1 cellular context compared by ENCODE assay signal in genomic region chr20:17771206-17772004, GRCh38.
A peak's percentile ranks its signal among the peaks of the same experiment; 100 is the strongest.
TF ChIP-seq lines count a peak whose summit lies in the region.

No MANE protein-coding gene starts in this region.

TF ChIP-seq in HepG2, 621 proteins besides CTCF, POLR2A, EP300 and RAD21 (continued from another document and continues in another):
- TF ChIP-seq, protein P1, sequence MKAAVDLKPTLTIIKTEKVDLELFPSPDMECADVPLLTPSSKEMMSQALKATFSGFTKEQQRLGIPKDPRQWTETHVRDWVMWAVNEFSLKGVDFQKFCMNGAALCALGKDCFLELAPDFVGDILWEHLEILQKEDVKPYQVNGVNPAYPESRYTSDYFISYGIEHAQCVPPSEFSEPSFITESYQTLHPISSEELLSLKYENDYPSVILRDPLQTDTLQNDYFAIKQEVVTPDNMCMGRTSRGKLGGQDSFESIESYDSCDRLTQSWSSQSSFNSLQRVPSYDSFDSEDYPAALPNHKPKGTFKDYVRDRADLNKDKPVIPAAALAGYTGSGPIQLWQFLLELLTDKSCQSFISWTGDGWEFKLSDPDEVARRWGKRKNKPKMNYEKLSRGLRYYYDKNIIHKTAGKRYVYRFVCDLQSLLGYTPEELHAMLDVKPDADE (CRISPR knock-in tag; IDR thresholded peaks at IDR 0.05) = no peak
- no peak for TF ChIP-seq HNRNPUL1 (IDR thresholded peaks at IDR 0.05; ENCODE audit: low read depth, low read length)
- no peak for TF ChIP-seq SCMH1 (CRISPR knock-in tag; IDR thresholded peaks at IDR 0.05; ENCODE audit: borderline replicate concordance)
- TF ChIP-seq ZNF576 (CRISPR knock-in tag; IDR thresholded peaks at IDR 0.05) = 0 out of 2 replicates have a peak, but pooled peaks have one; percentile 52
- no peak for TF ChIP-seq ZNF30 (CRISPR knock-in tag; IDR thresholded peaks at IDR 0.05)
- TF ChIP-seq ZNF550 (CRISPR knock-in tag; IDR thresholded peaks at IDR 0.05; ENCODE audit: borderline replicate concordance) = no peak
- TF ChIP-seq GZF1 (CRISPR knock-in tag; IDR thresholded peaks at IDR 0.05) = 0 out of 2 replicates have a peak, but pooled peaks have one; percentile 36
- TF ChIP-seq, protein P2, sequence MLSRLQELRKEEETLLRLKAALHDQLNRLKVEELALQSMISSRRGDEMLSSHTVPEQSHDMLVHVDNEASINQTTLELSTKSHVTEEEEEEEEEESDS (CRISPR knock-in tag; IDR thresholded peaks at IDR 0.05; ENCODE audit: borderline replicate concordance) = 0 out of 2 replicates have a peak, but pooled peaks have one; percentile 26
- no peak for TF ChIP-seq ZNF546 (CRISPR knock-in tag; conservative IDR thresholded peaks at IDR 0.05)
- TF ChIP-seq ZEB1 (IDR thresholded peaks at IDR 0.05; ENCODE audit: insufficient replicate concordance, low read depth) = no peak
- peak; percentile 64 for TF ChIP-seq SKI (IDR thresholded peaks at IDR 0.05; ENCODE audit: partially characterized antibody)
- TF ChIP-seq HDAC1 (CRISPR knock-in tag; IDR thresholded peaks at IDR 0.05) = peak; percentile 85
- TF ChIP-seq, protein P3, sequence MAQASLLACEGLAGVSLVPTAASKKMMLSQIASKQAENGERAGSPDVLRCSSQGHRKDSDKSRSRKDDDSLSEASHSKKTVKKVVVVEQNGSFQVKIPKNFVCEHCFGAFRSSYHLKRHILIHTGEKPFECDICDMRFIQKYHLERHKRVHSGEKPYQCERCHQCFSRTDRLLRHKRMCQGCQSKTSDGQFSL (CRISPR knock-in tag; IDR thresholded peaks at IDR 0.05) = no peak
- TF ChIP-seq DMAP1 (CRISPR knock-in tag; IDR thresholded peaks at IDR 0.05) = peak; percentile 55; the same call in 1 of the 2 replicates
- TF ChIP-seq ZNF180 (CRISPR knock-in tag; IDR thresholded peaks at IDR 0.05; ENCODE audit: borderline replicate concordance, low read depth) = no peak
- TF ChIP-seq SP1 (IDR thresholded peaks at IDR 0.05) = no peak
- TF ChIP-seq SP1 (CRISPR knock-in tag; IDR thresholded peaks at IDR 0.05) = no peak
- TF ChIP-seq, protein P4, sequence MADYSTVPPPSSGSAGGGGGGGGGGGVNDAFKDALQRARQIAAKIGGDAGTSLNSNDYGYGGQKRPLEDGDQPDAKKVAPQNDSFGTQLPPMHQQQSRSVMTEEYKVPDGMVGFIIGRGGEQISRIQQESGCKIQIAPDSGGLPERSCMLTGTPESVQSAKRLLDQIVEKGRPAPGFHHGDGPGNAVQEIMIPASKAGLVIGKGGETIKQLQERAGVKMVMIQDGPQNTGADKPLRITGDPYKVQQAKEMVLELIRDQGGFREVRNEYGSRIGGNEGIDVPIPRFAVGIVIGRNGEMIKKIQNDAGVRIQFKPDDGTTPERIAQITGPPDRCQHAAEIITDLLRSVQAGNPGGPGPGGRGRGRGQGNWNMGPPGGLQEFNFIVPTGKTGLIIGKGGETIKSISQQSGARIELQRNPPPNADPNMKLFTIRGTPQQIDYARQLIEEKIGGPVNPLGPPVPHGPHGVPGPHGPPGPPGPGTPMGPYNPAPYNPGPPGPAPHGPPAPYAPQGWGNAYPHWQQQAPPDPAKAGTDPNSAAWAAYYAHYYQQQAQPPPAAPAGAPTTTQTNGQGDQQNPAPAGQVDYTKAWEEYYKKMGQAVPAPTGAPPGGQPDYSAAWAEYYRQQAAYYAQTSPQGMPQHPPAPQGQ (CRISPR knock-in tag; IDR thresholded peaks at IDR 0.05; ENCODE audit: borderline replicate concordance) = no peak
- peak; percentile 82 for TF ChIP-seq ZKSCAN8 (CRISPR knock-in tag; IDR thresholded peaks at IDR 0.05; ENCODE audit: borderline replicate concordance)
- no peak for TF ChIP-seq MTA3 (CRISPR knock-in tag; IDR thresholded peaks at IDR 0.05)
- TF ChIP-seq KDM5A (IDR thresholded peaks at IDR 0.05; ENCODE audit: borderline replicate concordance, low read length) = peak; percentile 58; the same call in 1 of the 2 replicates
- no peak; the same call in 1 of the 2 replicates for TF ChIP-seq ZBTB20 (CRISPR knock-in tag; IDR thresholded peaks at IDR 0.05; ENCODE audit: borderline replicate concordance, low read depth)
- TF ChIP-seq REL (CRISPR knock-in tag; conservative IDR thresholded peaks at IDR 0.05) = no peak
- no peak for TF ChIP-seq HMGXB3 (CRISPR knock-in tag; IDR thresholded peaks at IDR 0.05; ENCODE audit: borderline replicate concordance)
- no peak for TF ChIP-seq SMAD1 (CRISPR knock-in tag; IDR thresholded peaks at IDR 0.05; ENCODE audit: borderline replicate concordance, low read depth)
- no peak for TF ChIP-seq ZNF674 (CRISPR knock-in tag; IDR thresholded peaks at IDR 0.05; ENCODE audit: low read depth)
- TF ChIP-seq CEBPB (IDR thresholded peaks at IDR 0.05; ENCODE audit: borderline replicate concordance, low read depth, low read length) = peak; percentile 97
- TF ChIP-seq NBN (conservative IDR thresholded peaks at IDR 0.05) = no peak
- TF ChIP-seq ZNF879 (CRISPR knock-in tag; IDR thresholded peaks at IDR 0.05) = no peak
- peak; percentile 86; the same call in 1 of the 2 replicates for TF ChIP-seq ARNTL (CRISPR knock-in tag; IDR thresholded peaks at IDR 0.05)
- TF ChIP-seq SATB2 (CRISPR knock-in tag; IDR thresholded peaks at IDR 0.05) = no peak
- TF ChIP-seq TBX2 (CRISPR knock-in tag; IDR thresholded peaks at IDR 0.05; ENCODE audit: borderline replicate concordance) = peak; percentile 80
- peak; percentile 69 for TF ChIP-seq THAP11 (CRISPR knock-in tag; IDR thresholded peaks at IDR 0.05)
- no peak; the same call in 1 of the 2 replicates for TF ChIP-seq GATAD1 (CRISPR knock-in tag; IDR thresholded peaks at IDR 0.05)
- TF ChIP-seq ZNF451 (CRISPR knock-in tag; IDR thresholded peaks at IDR 0.05) = no peak
- no peak for TF ChIP-seq DBP (CRISPR knock-in tag; IDR thresholded peaks at IDR 0.05; ENCODE audit: not compliant biosample characterization)
- no peak for TF ChIP-seq MAF1 (CRISPR knock-in tag; IDR thresholded peaks at IDR 0.05; ENCODE audit: borderline replicate concordance)
- peak; percentile 69 for TF ChIP-seq NCOR1 (IDR thresholded peaks at IDR 0.05; ENCODE audit: borderline replicate concordance, low read length)
- no peak for TF ChIP-seq ARNT (IDR thresholded peaks at IDR 0.05)
- TF ChIP-seq NRL (CRISPR knock-in tag; IDR thresholded peaks at IDR 0.05; ENCODE audit: borderline replicate concordance) = no peak; the same call in 1 of the 2 replicates
- peak; percentile 71 for TF ChIP-seq PRDM10 (CRISPR knock-in tag; IDR thresholded peaks at IDR 0.05; ENCODE audit: low read depth)
- no peak for TF ChIP-seq ZNF724P (CRISPR knock-in tag; IDR thresholded peaks at IDR 0.05; ENCODE audit: borderline replicate concordance)
- TF ChIP-seq, protein P5, sequence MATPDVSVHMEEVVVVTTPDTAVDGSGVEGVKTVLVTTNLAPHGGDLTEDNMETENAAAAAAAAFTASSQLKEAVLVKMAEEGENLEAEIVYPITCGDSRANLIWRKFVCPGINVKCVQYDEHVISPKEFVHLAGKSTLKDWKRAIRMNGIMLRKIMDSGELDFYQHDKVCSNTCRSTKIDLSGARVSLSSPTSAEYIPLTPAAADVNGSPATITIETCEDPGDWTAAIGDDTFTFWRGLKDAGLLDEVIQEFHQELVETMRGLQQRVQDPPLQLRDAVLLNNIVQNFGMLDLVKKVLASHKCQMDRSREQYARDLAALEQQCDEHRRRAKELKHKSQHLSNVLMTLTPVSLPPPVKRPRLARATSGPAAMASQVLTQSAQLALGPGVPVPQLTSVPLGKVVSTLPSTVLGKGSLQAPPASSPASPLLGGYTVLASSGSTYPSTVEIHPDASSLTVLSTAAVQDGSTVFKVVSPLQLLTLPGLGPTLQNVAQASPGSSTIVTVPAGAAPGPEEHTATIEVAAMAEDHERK (CRISPR knock-in tag; IDR thresholded peaks at IDR 0.05; ENCODE audit: low read depth) = no peak
- no peak for TF ChIP-seq PHF20 (CRISPR knock-in tag; IDR thresholded peaks at IDR 0.05)
- peak; percentile 2; the same call in 1 of the 2 replicates for TF ChIP-seq GATA4 (IDR thresholded peaks at IDR 0.05; ENCODE audit: borderline replicate concordance, low read depth)
- no peak for TF ChIP-seq EHMT2 (IDR thresholded peaks at IDR 0.05; ENCODE audit: borderline replicate concordance, low read depth, low read length)
- no peak for TF ChIP-seq ZNF567 (CRISPR knock-in tag; IDR thresholded peaks at IDR 0.05; ENCODE audit: borderline replicate concordance)
- TF ChIP-seq, protein P6, sequence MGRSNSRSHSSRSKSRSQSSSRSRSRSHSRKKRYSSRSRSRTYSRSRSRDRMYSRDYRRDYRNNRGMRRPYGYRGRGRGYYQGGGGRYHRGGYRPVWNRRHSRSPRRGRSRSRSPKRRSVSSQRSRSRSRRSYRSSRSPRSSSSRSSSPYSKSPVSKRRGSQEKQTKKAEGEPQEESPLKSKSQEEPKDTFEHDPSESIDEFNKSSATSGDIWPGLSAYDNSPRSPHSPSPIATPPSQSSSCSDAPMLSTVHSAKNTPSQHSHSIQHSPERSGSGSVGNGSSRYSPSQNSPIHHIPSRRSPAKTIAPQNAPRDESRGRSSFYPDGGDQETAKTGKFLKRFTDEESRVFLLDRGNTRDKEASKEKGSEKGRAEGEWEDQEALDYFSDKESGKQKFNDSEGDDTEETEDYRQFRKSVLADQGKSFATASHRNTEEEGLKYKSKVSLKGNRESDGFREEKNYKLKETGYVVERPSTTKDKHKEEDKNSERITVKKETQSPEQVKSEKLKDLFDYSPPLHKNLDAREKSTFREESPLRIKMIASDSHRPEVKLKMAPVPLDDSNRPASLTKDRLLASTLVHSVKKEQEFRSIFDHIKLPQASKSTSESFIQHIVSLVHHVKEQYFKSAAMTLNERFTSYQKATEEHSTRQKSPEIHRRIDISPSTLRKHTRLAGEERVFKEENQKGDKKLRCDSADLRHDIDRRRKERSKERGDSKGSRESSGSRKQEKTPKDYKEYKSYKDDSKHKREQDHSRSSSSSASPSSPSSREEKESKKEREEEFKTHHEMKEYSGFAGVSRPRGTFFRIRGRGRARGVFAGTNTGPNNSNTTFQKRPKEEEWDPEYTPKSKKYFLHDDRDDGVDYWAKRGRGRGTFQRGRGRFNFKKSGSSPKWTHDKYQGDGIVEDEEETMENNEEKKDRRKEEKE (IDR thresholded peaks at IDR 0.05) = no peak
- TF ChIP-seq TCF12 (IDR thresholded peaks at IDR 0.05) = no peak
- peak; percentile 62; the same call in 1 of the 2 replicates for TF ChIP-seq TCF12 (CRISPR knock-in tag; IDR thresholded peaks at IDR 0.05)
- peak; percentile 67 for TF ChIP-seq IKZF4 (CRISPR knock-in tag; IDR thresholded peaks at IDR 0.05; ENCODE audit: borderline replicate concordance, low read depth, not compliant biosample characterization)
